20 cellular contexts compared by ENCODE assay signal in genomic region chr13:106603568-106603967, GRCh38. TPM values are rescaled to one million over a fixed set of nuclear protein-coding genes. Genes with fewer than 3 reads are reported as not detected.
A peak's percentile ranks its signal among the peaks of the same experiment; 100 is the strongest.
DNase-seq lines count a peak whose midpoint lies in the region; ATAC-seq, FAIRE-seq and TF ChIP-seq lines count a peak whose summit lies in the region.
"Had no signal": no experiment of that assay in that cellular context is flagged by ENCODE, and none has a peak within 500 bp of the region (broad histone marks: within the 10 kb centered on the region; RNA-seq: fewer than 3 reads in every experiment).

No MANE protein-coding gene starts in this region.

- ATAC-seq in GM12878 = peak; percentile 14; the same call in 1 of the 3 replicates
- ATAC-seq in GM18498 (IDR thresholded peaks at IDR 0.05; ENCODE audit: unreplicated experiment) = no peak
- ATAC-seq in GM21723 (IDR thresholded peaks at IDR 0.05; ENCODE audit: unreplicated experiment) = no peak

- no peak overlapping the region for H4K91ac ChIP-seq in mesenchymal stem cell (ENCODE audit: low read length)

- H4K8ac ChIP-seq in mesenchymal stem cell (ENCODE audit: low read length) = no peak overlapping the region

- no peak overlapping the region for H2BK120ac ChIP-seq in mesenchymal stem cell (ENCODE audit: low read depth, low read length)

- H2BK12ac ChIP-seq in mesenchymal stem cell (ENCODE audit: low read length in 2 of 2) = no peak overlapping the region

- H3K9me3 ChIP-seq in GM12878 (replicated peaks; ENCODE audit: control insufficient read depth, insufficient read depth, low read length) (no peaks in the 10 kb centered on the region), hepatocyte (ENCODE audit: low read depth) (no peaks in the 10 kb centered on the region), mucosa of rectum (ENCODE audit: control insufficient read depth in 2 of 2, low read length in 2 of 2) (no peaks in the 10 kb centered on the region), thyroid gland (no peaks in the 10 kb centered on the region), mammary epithelial cell (replicated peaks; ENCODE audit: insufficient read depth, low read length) (no peaks in the 10 kb centered on the region), mesenchymal stem cell (ENCODE audit: control insufficient read depth, low read length) (no peaks in the 10 kb centered on the region)
- H3K9me3 ChIP-seq: HAP-1 had no signal

- H3K14ac ChIP-seq in mesenchymal stem cell (ENCODE audit: low read length in 2 of 2) = no peak overlapping the region

- in situ Hi-C loops in GM12878 (cut with MboI) (no loop called here), mammary epithelial cell (cut with MboI; ENCODE audit: low sequenced_read_pairs in 2 of 2) (no loop called here)

- H3K4ac ChIP-seq in mesenchymal stem cell (ENCODE audit: low read depth in 1 of 2, low read length in 2 of 2) = no peak overlapping the region

- H3K4me2 ChIP-seq in GM12878 (ENCODE audit: control insufficient read depth, insufficient read depth) = no peak overlapping the region
- no peak overlapping the region for H3K4me2 ChIP-seq in hepatocyte
- H3K4me2 ChIP-seq in mammary epithelial cell (ENCODE audit: insufficient read depth, low read depth, low read length) = no peak overlapping the region
- H3K4me2 ChIP-seq in mesenchymal stem cell (ENCODE audit: low read length, poor library complexity, severe bottlenecking) = no peak overlapping the region

- POLR2A ChIA-PET in GM12878 (lab: Charles Lee) = no interaction called here

- SMC1A ChIA-PET in GM12878 (lab: Charles Lee; ENCODE audit: uncharacterized antibody, unreplicated experiment) = no interaction called here

- TF ChIP-seq RAD21 in GM12878 (IDR thresholded peaks at IDR 0.05; ENCODE audit: insufficient read depth, low read depth, low read length) = no peak

- dilution Hi-C loops in mammary epithelial cell (cut with HindIII; ENCODE audit: low sequenced_read_pairs) = no loop called here

- intact Hi-C loops in GM12878 (cut with micrococcal nuclease; ENCODE audit: unreplicated experiment) = no loop called here
- intact Hi-C loops in thyroid gland (cut with DNase I) = no loop called here
- intact Hi-C loops in mammary epithelial cell (cut with micrococcal nuclease) = no loop called here

- no peak for TF ChIP-seq POLR2A in GM12878 (IDR thresholded peaks at IDR 0.05; ENCODE audit: low read depth, low read length)
- TF ChIP-seq POLR2A in thyroid gland (IDR thresholded peaks at IDR 0.05) = no peak

- H2AFZ ChIP-seq in GM12878 (ENCODE audit: control insufficient read depth, low read depth, low read length) = no peak overlapping the region
- no peak overlapping the region for H2AFZ ChIP-seq in hepatocyte
- H2AFZ ChIP-seq in mammary epithelial cell (ENCODE audit: low read depth, low read length) = no peak overlapping the region
- no peak overlapping the region for H2AFZ ChIP-seq in mesenchymal stem cell (ENCODE audit: low read depth, low read length)

- TF ChIP-seq CTCF in GM12878 (IDR thresholded peaks at IDR 0.05 in 2 of 3, conservative IDR thresholded peaks at IDR 0.05 in 1 of 3; ENCODE audit: control insufficient read depth in 2 of 3, extremely low read depth in 1 of 3, insufficient read depth in 1 of 3, low read depth in 3 of 3, low read length in 3 of 3) (no peak), hepatocyte (IDR thresholded peaks at IDR 0.05; ENCODE audit: poor library complexity) (no peak), thyroid gland (IDR thresholded peaks at IDR 0.05) (no peak), mammary epithelial cell (conservative IDR thresholded peaks at IDR 0.05 in 1 of 2, IDR thresholded peaks at IDR 0.05 in 1 of 2; ENCODE audit: extremely low read depth in 1 of 2, insufficient read depth in 1 of 2, low read depth in 1 of 2, low read length in 2 of 2) (no peak)

- no peaks in the 10 kb centered on the region for H3K79me1 ChIP-seq in mesenchymal stem cell (replicated peaks; ENCODE audit: low read length, poor library complexity, severe bottlenecking)

- H3K4me3 ChIP-seq in GM12878 = no peak overlapping the region
- H3K4me3 ChIP-seq in hepatocyte = no peak overlapping the region
- H3K4me3 ChIP-seq in mucosa of rectum (ENCODE audit: low read length in 2 of 2) = no peak overlapping the region
- no peak overlapping the region for H3K4me3 ChIP-seq in thyroid gland (replicated peaks in 1 of 3)
- H3K4me3 ChIP-seq in mammary epithelial cell (replicated peaks in 1 of 3; ENCODE audit: insufficient read depth in 1 of 3, low read depth in 2 of 3, low read length in 3 of 3) = no peak overlapping the region
- no peak overlapping the region for H3K4me3 ChIP-seq in mesenchymal stem cell (ENCODE audit: insufficient read depth in 1 of 2, low read depth in 1 of 2, low read length in 2 of 2)
- H3K4me3 ChIP-seq: HAP-1 had no signal

- H2BK5ac ChIP-seq in mesenchymal stem cell (ENCODE audit: low read depth, low read length, poor library complexity, severe bottlenecking) = no peak overlapping the region

- BruUV-seq in GM12878 (replicated peaks; lab: Mats Ljungman, UMichigan) (no TSS peak), mammary epithelial cell (replicated peaks; lab: Mats Ljungman, UMichigan) (no TSS peak)

- no peaks in the 10 kb centered on the region for H3K36me3 ChIP-seq in GM12878 (ENCODE audit: control insufficient read depth in 2 of 2, insufficient read depth in 2 of 2, low read length in 1 of 2)
- H3K36me3 ChIP-seq in hepatocyte (replicated peaks; ENCODE audit: insufficient read depth, low read depth) = no peaks in the 10 kb centered on the region
- H3K36me3 ChIP-seq in mucosa of rectum (ENCODE audit: control insufficient read depth in 2 of 2, insufficient read depth in 2 of 2, low read length in 2 of 2) = no peaks in the 10 kb centered on the region
- no peaks in the 10 kb centered on the region for H3K36me3 ChIP-seq in thyroid gland
- H3K36me3 ChIP-seq in mammary epithelial cell (ENCODE audit: insufficient read depth, low read length) = no peaks in the 10 kb centered on the region
- no peaks in the 10 kb centered on the region for H3K36me3 ChIP-seq in mesenchymal stem cell (ENCODE audit: control insufficient read depth in 1 of 2, insufficient read depth in 2 of 2, low read depth in 1 of 2, low read length in 2 of 2)
- H3K36me3 ChIP-seq: HAP-1 had no signal

- 46% methylated on average over 7 of the region's 7 CpGs for WGBS in GM12878 (ENCODE audit: insufficient coverage, insufficient replicate concordance, low lambda C conversion rate, missing lambda C conversion rate)
- WGBS in hepatocyte (ENCODE audit: low lambda C conversion rate, missing lambda C conversion rate) = 36% methylated on average over 7 of the region's 7 CpGs
- WGBS in thyroid gland, 2 donors = 29 to 31% methylated on average over 7 of the region's 7 CpGs
- 68% methylated on average over 7 of the region's 7 CpGs for WGBS in mammary epithelial cell (ENCODE audit: low coverage, missing lambda C conversion rate)
- WGBS in mesenchymal stem cell = 61% methylated on average over 6 of the region's 7 CpGs

- DNase-seq in GM12878 (ENCODE audit: low read depth, low spot score) (no peak), hepatocyte (ENCODE audit: low spot score) (no peak), thyroid gland (peak; percentile 27 to 42), mammary epithelial cell (no peak), mesenchymal stem cell (no peak)
- DNase-seq: C1 segment of cervical spinal cord; Calu3; CD4-positive, alpha-beta memory T cell; COR-L47; DMS53; DMS79 treated with DMSO at 0.1 percent for 48 hours; GF-D8; GOT3; HFFc6 had no signal

- H3K23ac ChIP-seq in mesenchymal stem cell (ENCODE audit: low read length in 2 of 2) = no peak overlapping the region

- H3K79me2 ChIP-seq in GM12878 (ENCODE audit: control insufficient read depth, insufficient read depth, low read length) (no peaks in the 10 kb centered on the region), hepatocyte (no peaks in the 10 kb centered on the region), mammary epithelial cell (ENCODE audit: insufficient read depth, low read length) (no peaks in the 10 kb centered on the region)

- CTCF ChIA-PET in GM12878 (lab: Yijun Ruan, JAX) (no interaction called here), mammary epithelial cell (lab: Charles Lee; ENCODE audit: low non-redundant PET) (no interaction called here)

- H3K9me2 ChIP-seq in hepatocyte (replicated peaks; ENCODE audit: insufficient read depth) = no peaks in the 10 kb centered on the region

- H3K4me1 ChIP-seq in GM12878 (ENCODE audit: control insufficient read depth, insufficient read depth, low read length) (no peaks in the 10 kb centered on the region), hepatocyte (ENCODE audit: insufficient read depth) (no peaks in the 10 kb centered on the region), mucosa of rectum (ENCODE audit: control insufficient read depth in 2 of 2, insufficient read depth in 2 of 2, low read length in 2 of 2) (peaks cover 0 to 13% of the 10 kb centered on the region in 2 donors), thyroid gland (peaks cover 3 to 8% of the 10 kb centered on the region in 2 donors), mammary epithelial cell (ENCODE audit: insufficient read depth, low read length) (no peaks in the 10 kb centered on the region), mesenchymal stem cell (ENCODE audit: control insufficient read depth, insufficient read depth, low read depth, low read length) (peaks cover 6% of the 10 kb centered on the region)
- H3K4me1 ChIP-seq: HAP-1 had no signal

- no peaks in the 10 kb centered on the region for H4K20me1 ChIP-seq in GM12878 (ENCODE audit: control insufficient read depth, insufficient read depth)
- no peaks in the 10 kb centered on the region for H4K20me1 ChIP-seq in hepatocyte (ENCODE audit: insufficient read depth, poor library complexity, severe bottlenecking)
- no peaks in the 10 kb centered on the region for H4K20me1 ChIP-seq in mammary epithelial cell (ENCODE audit: insufficient read depth, low read length)

- H2BK15ac ChIP-seq in mesenchymal stem cell (ENCODE audit: low read depth, poor library complexity, severe bottlenecking) = no peak overlapping the region

- H2AK5ac ChIP-seq in mesenchymal stem cell (ENCODE audit: low read length, severe bottlenecking) = no peak overlapping the region

- no peak for TF ChIP-seq EP300 in GM12878 (IDR thresholded peaks at IDR 0.05; ENCODE audit: borderline replicate concordance in 1 of 2, control insufficient read depth in 1 of 2, low read depth in 2 of 2, low read length in 2 of 2)

- RAD21 ChIA-PET in GM12878 (lab: Charles Lee; ENCODE audit: unreplicated experiment) = no interaction called here

- H3K27me3 ChIP-seq in GM12878 (replicated peaks in 1 of 2; ENCODE audit: control insufficient read depth in 2 of 2, insufficient read depth in 2 of 2, low read length in 1 of 2) (no peaks in the 10 kb centered on the region), hepatocyte (no peaks in the 10 kb centered on the region), mucosa of rectum (ENCODE audit: control insufficient read depth in 2 of 2, insufficient read depth in 2 of 2, low read length in 2 of 2) (no peaks in the 10 kb centered on the region), thyroid gland (no peaks in the 10 kb centered on the region), mammary epithelial cell (ENCODE audit: insufficient read depth, low read length) (no peaks in the 10 kb centered on the region), mesenchymal stem cell (ENCODE audit: control insufficient read depth in 1 of 2, insufficient read depth in 1 of 2, low read length in 2 of 2) (no peaks in the 10 kb centered on the region)

- FAIRE-seq in GM12878 (lab: Jason Lieb, UNC) = no peak
- FAIRE-seq: GM18507, H54 had no signal

- H3K27ac ChIP-seq in GM12878 (ENCODE audit: control insufficient read depth, insufficient read depth) (no peak overlapping the region), hepatocyte (peak overlapping the region; percentile 38), mucosa of rectum (ENCODE audit: low read depth in 2 of 2, low read length in 2 of 2) (peak overlapping the region; percentile 6 to 57), thyroid gland (no peak overlapping the region), mammary epithelial cell (ENCODE audit: insufficient read depth, low read depth, low read length) (no peak overlapping the region), mesenchymal stem cell (ENCODE audit: low read length, poor library complexity, severe bottlenecking) (no peak overlapping the region)

- no peak overlapping the region for H3K9ac ChIP-seq in GM12878 (ENCODE audit: control insufficient read depth, insufficient read depth, low read length)
- H3K9ac ChIP-seq in mucosa of rectum (ENCODE audit: low read depth in 1 of 2, low read length in 2 of 2) = no peak overlapping the region
- no peak overlapping the region for H3K9ac ChIP-seq in mammary epithelial cell (ENCODE audit: insufficient read depth, low read length)
- no peak overlapping the region for H3K9ac ChIP-seq in mesenchymal stem cell (ENCODE audit: low read length)

- H3K18ac ChIP-seq in mesenchymal stem cell (ENCODE audit: low read depth in 1 of 2, low read length in 2 of 2) = no peak overlapping the region

RNA-seq across cellular contexts. Expression of gene ARGLU1, which starts 35.6 kb away (rescaled TPM):
- 503 and 516 TPM in 2 replicates for total RNA-seq in GM12878 (2013; cell fraction: nucleolus; rRNA removed)
- 92.4 and 113 TPM in 2 replicates for total RNA-seq in GM12878 (2014; rRNA removed)
- 93.8 and 101 TPM in 2 replicates for total RNA-seq in GM12878 (2014; rRNA removed; fragmentation: Illumina TruSeq; extraction: Trizol)
- 88.4 and 91.2 TPM in 2 replicates for total RNA-seq in GM12878 (2021)
- 42.3 TPM for polyA plus RNA-seq in GM12878 (2011; ENCODE audit: low read depth)
- 197 and 333 TPM in 2 replicates for polyA plus RNA-seq in GM12878 (2011; rRNA removed)
- 51.1 and 88.4 TPM in 2 replicates for polyA plus RNA-seq in GM12878 (2011; cell fraction: cytosol; rRNA removed)
- polyA plus RNA-seq in GM12878 (2011; cell fraction: nucleus; rRNA removed) = 510 and 559 TPM in 2 replicates
- polyA plus RNA-seq in GM12878 (2012) = 84.4 and 90.3 TPM in 2 replicates
- 105 and 138 TPM in 2 replicates for polyA plus RNA-seq in GM12878 (2014; fragmentation: Illumina TruSeq; extraction: Trizol)
- 10 to 100 TPM; 47.1 to 70.3 TPM for polyA plus RNA-seq in GM12878 (2014; fragmentation: Nextera tagmentation; extraction: Ambion mirVana)
- 110 and 129 TPM in 2 replicates for polyA plus RNA-seq in GM12878 (2014; rRNA removed)
- 100 to 1,000 TPM; 103 to 110 TPM for polyA plus RNA-seq in GM12878 (2016; fragmentation: Nextera tagmentation; extraction: Ambion mirVana)
- polyA minus RNA-seq in GM12878 (2011; rRNA and poly(A)+ RNA removed) = 22.2 and 28.0 TPM in 2 replicates
- polyA minus RNA-seq in GM12878 (2011; cell fraction: cytosol; rRNA and poly(A)+ RNA removed) = 13.8 and 15.4 TPM in 2 replicates
- 67.7 and 72.2 TPM in 2 replicates for polyA minus RNA-seq in GM12878 (2011; cell fraction: nucleus; rRNA and poly(A)+ RNA removed)
- 104 and 126 TPM in 2 replicates for total RNA-seq in hepatocyte
- 121 and 168 TPM in 2 replicates for polyA plus RNA-seq in hepatocyte
- 100 to 1,000 TPM in 3 of 4 donors, 10 to 100 TPM in 1; 73.9 to 165 (median 119) TPM for total RNA-seq in thyroid gland
- total RNA-seq in mammary epithelial cell = 10 to 100 TPM; 37.8 to 84.0 TPM
- polyA plus RNA-seq in mammary epithelial cell = 21.3 TPM
- polyA minus RNA-seq in mammary epithelial cell = 2.6 TPM
- polyA plus RNA-seq in mesenchymal stem cell (2013, experiment 1 of 2) = 69.3 TPM
- polyA plus RNA-seq in mesenchymal stem cell (2013, experiment 2 of 2) = 65.2 TPM

Comparison
In these comparisons a context has a peak if more than half of its experiments do, and no peak if none do; other contexts are left out.
1. DNase-seq: peak in thyroid gland (2 of 2); none in GM12878 (single experiment), hepatocyte (single experiment), mammary epithelial cell (single experiment) and mesenchymal stem cell (single experiment).
2. H3K27ac ChIP-seq: peak in hepatocyte (single experiment) and mucosa of rectum (2 of 2); none in GM12878 (single experiment), thyroid gland (0 of 3), mammary epithelial cell (single experiment) and mesenchymal stem cell (single experiment).